1 cellular context compared by ENCODE assay signal in the genomic region with DNA sequence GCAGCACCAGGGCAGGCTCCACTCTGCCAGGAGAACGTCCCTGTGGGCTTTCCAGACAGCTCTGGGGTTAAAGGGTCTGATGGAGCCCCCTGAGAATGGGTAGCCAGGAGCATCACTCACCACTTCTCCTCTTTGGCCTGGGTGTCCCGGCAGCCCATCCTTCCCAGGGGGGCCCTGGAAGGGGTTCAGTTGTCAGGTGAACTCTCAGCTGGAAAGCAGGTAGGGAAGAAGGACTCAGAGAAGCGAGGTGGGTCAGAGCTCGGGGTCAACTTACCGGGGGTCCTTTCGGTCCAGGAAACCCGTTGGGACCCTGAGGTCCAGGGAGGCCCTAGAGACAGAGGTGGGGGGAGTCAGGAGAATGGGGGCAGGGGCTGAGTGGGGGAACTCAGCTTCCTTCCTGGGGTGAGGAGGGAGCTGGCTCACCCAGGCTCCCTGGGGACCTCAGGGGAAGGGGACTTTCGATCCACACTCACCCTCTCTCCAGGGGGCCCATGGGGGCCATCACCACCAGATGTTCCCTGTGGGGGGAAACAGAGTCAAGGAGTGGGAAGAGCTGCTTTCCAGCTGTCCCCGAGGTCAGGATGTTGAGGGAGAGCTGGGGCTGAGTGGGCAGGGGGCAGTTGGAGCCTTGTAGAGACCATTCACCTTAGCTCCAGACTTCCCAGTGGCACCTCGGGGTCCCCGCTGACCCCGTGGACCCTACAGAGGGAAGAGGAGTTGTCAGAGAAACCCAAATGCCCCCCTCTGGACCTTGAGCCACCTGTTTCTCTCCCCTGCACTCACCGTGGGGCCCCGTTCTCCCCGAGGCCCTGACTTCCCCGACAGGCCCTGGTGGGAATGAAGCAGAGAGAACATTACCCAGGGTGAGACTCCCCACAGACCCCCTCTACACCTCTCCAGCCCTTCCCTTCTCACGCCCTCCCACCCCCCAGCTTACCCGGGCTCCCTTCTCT.
TF ChIP-seq lines count a peak whose summit lies in the region.

No MANE protein-coding gene starts in this region.

TF ChIP-seq in H1, 55 proteins besides CTCF, POLR2A, EP300 and RAD21:
- TF ChIP-seq CHD2 (IDR thresholded peaks at IDR 0.05; ENCODE audit: low read length) (no peak), HDAC6 (IDR thresholded peaks at IDR 0.05; ENCODE audit: low read depth, low read length) (no peak), RFX5 (IDR thresholded peaks at IDR 0.05; ENCODE audit: borderline replicate concordance, low read depth, low read length) (no peak), BCL11A (IDR thresholded peaks at IDR 0.05; ENCODE audit: low read depth in 2 of 2, low read length in 2 of 2) (no peak), BACH1 (IDR thresholded peaks at IDR 0.05; ENCODE audit: low read length) (no peak), KDM5A (IDR thresholded peaks at IDR 0.05; ENCODE audit: low read length) (no peak), ZNF274 (IDR thresholded peaks at IDR 0.05; ENCODE audit: borderline replicate concordance, extremely low read depth, low read length) (no peak), ASH2L (IDR thresholded peaks at IDR 0.05; ENCODE audit: low read length) (no peak), CBX8 (IDR thresholded peaks at IDR 0.05; ENCODE audit: borderline replicate concordance, low read depth, low read length) (no peak)
